ENCODE assay signal across 1 cellular context in genomic region chr1:167454304-167454928, GRCh38.
TF ChIP-seq lines count a peak whose summit lies in the region.

No MANE protein-coding gene starts in this region.

TF ChIP-seq in H1, 55 proteins besides CTCF, POLR2A, EP300 and RAD21:
- TF ChIP-seq SIN3A (conservative IDR thresholded peaks at IDR 0.05 in 1 of 2, IDR thresholded peaks at IDR 0.05 in 1 of 2; ENCODE audit: low read depth in 1 of 2, low read length in 2 of 2) (0 out of 4 replicates have a peak, but pooled peaks of 1 of the 2 experiments have one; percentile 35), TBP (IDR thresholded peaks at IDR 0.05; ENCODE audit: low read depth, low read length) (peak; percentile 57; the same call in 1 of the 2 replicates), FOSL1 (IDR thresholded peaks at IDR 0.05; ENCODE audit: insufficient read depth, low read depth, low read length) (no peak), CHD7 (IDR thresholded peaks at IDR 0.05; ENCODE audit: insufficient replicate concordance, low read length) (peak; percentile 18)
TF ChIP-seq in H1: peak in this region for 3.
